ENCODE assay signal across 9 cellular contexts in genomic region chr2:201798919-201799285, GRCh38. TPM values are rescaled to one million over a fixed set of nuclear protein-coding genes. Genes with fewer than 3 reads are reported as not detected.
A peak's percentile ranks its signal among the peaks of the same experiment; 100 is the strongest.
DNase-seq lines count a peak whose midpoint lies in the region; ATAC-seq and TF ChIP-seq lines count a peak whose summit lies in the region.
"Not testable (repeated sequence)": the region's sequence is repeated elsewhere in the genome, so short reads cannot be mapped to it uniquely, and the experiment has no call there.
"Had no signal": no experiment of that assay in that cellular context is flagged by ENCODE, and none has a peak within 500 bp of the region (broad histone marks: within the 10 kb centered on the region; RNA-seq: fewer than 3 reads in every experiment).

No MANE protein-coding gene starts in this region.

- RAD21 ChIA-PET in HCT116 (lab: Charles Lee; ENCODE audit: low non-redundant PET in 1 of 2, low total read pairs in 2 of 2, uncharacterized antibody in 2 of 2, unreplicated experiment in 2 of 2) = not testable (repeated sequence)

- not testable (repeated sequence) for H3K4me3 Mint-ChIP-seq in nephron progenitor cell

- TF ChIP-seq CTCF in HCT116 (IDR thresholded peaks at IDR 0.05 in 2 of 3, conservative IDR thresholded peaks at IDR 0.05 in 1 of 3; ENCODE audit: borderline replicate concordance in 1 of 3, insufficient read depth in 1 of 3, low read depth in 2 of 3, low read length in 2 of 3) (peak in 2 of 3 experiments; percentile 31 to 33; a peak in 2 of 6 replicates), brain microvascular endothelial cell (IDR thresholded peaks at IDR 0.05; ENCODE audit: low read depth, low read length, missing control alignments) (peak; percentile 76), foreskin fibroblast (IDR thresholded peaks at IDR 0.05; ENCODE audit: low read depth, low read length) (peak; percentile 52), nephron progenitor cell (IDR thresholded peaks at IDR 0.05) (peak; percentile 36)

- H3K4me2 ChIP-seq in HCT116 (ENCODE audit: low read length) = peak overlapping the region; percentile 52

- H3K27me3 ChIP-seq in HCT116 (ENCODE audit: insufficient read depth, low read length); brain microvascular endothelial cell (replicated peaks): not testable (repeated sequence)

- not testable (repeated sequence) for H3K79me2 ChIP-seq in HCT116 (ENCODE audit: insufficient read depth, low read length)

- peak; percentile 60 for TF ChIP-seq RAD21 in HCT116 (IDR thresholded peaks at IDR 0.05; ENCODE audit: low read depth)

- H3K4me1 ChIP-seq in HCT116 (ENCODE audit: control insufficient read depth in 1 of 2, insufficient read depth in 2 of 2, low read length in 2 of 2) = peaks cover 0 to 20% of the 10 kb centered on the region in 2 experiments; a peak in 2 of 4 replicates

- not testable (repeated sequence) for H3K4me3 ChIP-seq in HCT116 (replicated peaks in 1 of 2; ENCODE audit: low read depth in 1 of 2, low read length in 2 of 2); brain microvascular endothelial cell (ENCODE audit: low read depth, low read length); foreskin fibroblast (ENCODE audit: low read depth in 1 of 2, low read length in 2 of 2)

- not testable (repeated sequence) for BruUV-seq in HCT116 (replicated peaks; lab: Mats Ljungman, UMichigan)

- H3K9me2 ChIP-seq in HCT116 (ENCODE audit: insufficient read depth) = not testable (repeated sequence)

- H3K27ac Mint-ChIP-seq in nephron progenitor cell = not testable (repeated sequence)

- H4K20me1 ChIP-seq in HCT116 (ENCODE audit: insufficient read depth) = not testable (repeated sequence)

- H3K9ac ChIP-seq in HCT116 (ENCODE audit: low read length) = not testable (repeated sequence)

- intact Hi-C loops in HCT116 (cut with micrococcal nuclease) = loop anchor here (5.0 to 10.0 kb wide), 2 partner anchors 256 to 468 kb away; partner anchors contain the start of gene NOP58

- not testable (repeated sequence) for H3K9me3 ChIP-seq in HCT116 (ENCODE audit: control insufficient read depth in 1 of 2, insufficient read depth in 1 of 2, low read depth in 1 of 2, low read length in 2 of 2)

- H2AFZ ChIP-seq in HCT116 (ENCODE audit: low read depth, low read length, poor library complexity, severe bottlenecking) = peak overlapping the region; percentile 87

- H3K4me1 Mint-ChIP-seq in nephron progenitor cell = peaks cover 25% of the 10 kb centered on the region

- DNase-seq in Daoy (ENCODE audit: low read depth) = peak; percentile 67
- DNase-seq in HCT116 (ENCODE audit: low read depth, low spot score) = peak; percentile 23
- peak; percentile 9 for DNase-seq in NCI-H2107 treated with DMSO at 0.1 percent for 48 hours (lab: John Stamatoyannopoulos, UW; ENCODE audit: unreplicated experiment)
- DNase-seq in SIG-M5 treated with dmso at 0.1 percent for 504 hours (lab: John Stamatoyannopoulos, UW; ENCODE audit: unreplicated experiment) = peak; percentile 21
- peak; percentile 50 for DNase-seq in brain microvascular endothelial cell
- peak; percentile 46 to 67 for DNase-seq in foreskin fibroblast
- not testable (repeated sequence) for DNase-seq in nephron progenitor cell

- not testable (repeated sequence) for TF ChIP-seq POLR2A in HCT116 (IDR thresholded peaks at IDR 0.05; ENCODE audit: borderline replicate concordance, extremely low read depth, insufficient read depth, insufficient read length)

- not testable (repeated sequence) for H3K27me3 Mint-ChIP-seq in nephron progenitor cell (ENCODE audit: low read depth, poor library complexity)

- peak; percentile 54 for ATAC-seq in HCT116

- CTCF ChIA-PET in HCT116 (lab: Charles Lee) = not testable (repeated sequence)

- H3K27ac ChIP-seq in HCT116 (ENCODE audit: low read depth, low read length) = not testable (repeated sequence)
- H3K27ac ChIP-seq in brain microvascular endothelial cell = peak overlapping the region; percentile 70

- peaks cover 12% of the 10 kb centered on the region for H3K9me3 Mint-ChIP-seq in nephron progenitor cell

- POLR2A ChIA-PET in HCT116 (lab: Charles Lee) = not testable (repeated sequence)

- H3K36me3 Mint-ChIP-seq in nephron progenitor cell (ENCODE audit: low read depth) = not testable (repeated sequence)

- not testable (repeated sequence) for H3K36me3 ChIP-seq in HCT116 (ENCODE audit: control insufficient read depth in 1 of 2, insufficient read depth in 2 of 2, low read length in 2 of 2); brain microvascular endothelial cell (replicated peaks)

- in situ Hi-C loops in brain microvascular endothelial cell (cut with HindIII; ENCODE audit: low pct_ligation_motif_present, low sequenced_read_pairs) = not testable (repeated sequence)

RNA-seq across cellular contexts. Expression of gene CDK15, which starts 7.4 kb away (rescaled TPM):
- total RNA-seq in Daoy (2014; rRNA removed; shearing (Covaris generic)) = 7.3 and 14.9 TPM in 2 replicates
- total RNA-seq in HCT116 (2021; ENCODE audit: unreplicated experiment) = not detected
- not detected in 2 replicates for polyA plus RNA-seq in HCT116 (2012)
- total RNA-seq: activated T-cell treated with anti-CD3 and anti-CD28 coated beads, Interleukin-2, amount 50 U/mL, for 4 hours; vagina had no signal

RNA-seq across cellular contexts. Expression of gene ALS2, which starts 18.2 kb away (rescaled TPM):
- 25.2 and 27.5 TPM in 2 replicates for total RNA-seq in Daoy (2014; rRNA removed; shearing (Covaris generic))
- 28.1 TPM for total RNA-seq in HCT116 (2021; ENCODE audit: unreplicated experiment)
- 7.7 and 9.3 TPM in 2 replicates for polyA plus RNA-seq in HCT116 (2012)
